Comparison of ENCODE assay signal across 30 cellular contexts in the genomic region with DNA sequence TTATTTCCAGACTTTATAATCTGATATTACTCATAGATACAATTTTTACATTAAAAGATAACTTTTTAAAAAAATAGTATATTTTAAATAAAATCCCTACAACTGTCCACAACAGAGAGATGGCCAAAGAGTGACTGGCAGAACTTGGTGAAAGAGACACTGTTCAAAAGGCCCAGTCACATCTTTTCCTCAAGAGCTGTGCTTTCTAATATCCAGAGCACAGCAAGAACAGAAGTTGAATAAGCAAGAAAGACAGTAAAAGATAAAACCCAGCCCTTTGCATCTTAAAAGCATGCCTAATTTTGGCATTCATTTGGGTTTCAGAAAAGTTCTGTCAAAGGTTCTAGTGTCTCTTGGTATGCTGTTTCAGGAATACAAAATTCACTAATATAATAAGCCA.
"Had no signal": no experiment of that assay in that cellular context is flagged by ENCODE, and none has a peak within 500 bp of the region (broad histone marks: within the 10 kb centered on the region; RNA-seq: fewer than 3 reads in every experiment).

No MANE protein-coding gene starts in this region.

- H3K9me3 Mint-ChIP-seq: activated naive CD4-positive, alpha-beta T cell treated with anti-CD3 and anti-CD28 coated beads, Interleukin-2, amount 50 U/mL, for 24 hours; activated T-cell treated with anti-CD3 and anti-CD28 coated beads, Interleukin-2, amount 50 U/mL, for 4 hours; activated T-helper 2 cell treated with anti-CD3 and anti-CD28 coated beads, Interferon-gamma antibody, Interleukin-2, Interleukin-4, amounts not matched to agents 10 μg/mL and 5 μg/mL and 100 μg/mL, durations not matched to agents 14 hours and 24 hours and 36 hours had no signal

- H3K4me3 Mint-ChIP-seq: activated CD8-positive, alpha-beta T cell treated with anti-CD3 and anti-CD28 coated beads for 36 hours; activated naive CD4-positive, alpha-beta T cell treated with anti-CD3 and anti-CD28 coated beads for 36 hours; activated naive CD4-positive, alpha-beta T cell treated with anti-CD3 and anti-CD28 coated beads, Interleukin-2, amount 50 U/mL, for 24 hours; activated naive CD8-positive, alpha-beta T cell treated with anti-CD3 and anti-CD28 coated beads for 36 hours; activated naive CD8-positive, alpha-beta T cell treated with anti-CD3 and anti-CD28 coated beads, Interleukin-2, amount 50 U/mL, for 24 hours; activated T-cell treated with anti-CD3 and anti-CD28 coated beads, Interleukin-2, amount 50 U/mL, for 4 hours had no signal

- H3K4me3 ChIP-seq: adrenal gland, body of pancreas, cardiac muscle cell, colonic mucosa, esophagus squamous epithelium, gastroesophageal sphincter had no signal

- FAIRE-seq: endometrium, endothelial cell of umbilical vein had no signal

- DNase-seq: activated CD4-positive, alpha-beta T cell treated with anti-CD3 and anti-CD28 coated beads for 4 hours; activated CD4-positive, alpha-beta T cell treated with anti-CD3 and anti-CD28 coated beads, Interleukin-2, amount 50 U/mL, for 1 hour; activated CD4-positive, alpha-beta T cell treated with anti-CD3 and anti-CD28 coated beads, Interleukin-2, amount 50 U/mL, for 48 hours; activated CD4-positive, CD25-positive, alpha-beta regulatory T cell; activated CD4-positive, CD25-positive, alpha-beta regulatory T cell treated with anti-CD3 and anti-CD28 coated beads, Interleukin-2, amount 50 U/mL, for 72 hours; activated CD8-positive, alpha-beta memory T cell treated with anti-CD3 and anti-CD28 coated beads for 24 hours; activated CD8-positive, alpha-beta T cell treated with anti-CD3 and anti-CD28 coated beads for 36 hours; activated effector memory CD4-positive, alpha-beta T cell treated with anti-CD3 and anti-CD28 coated beads, Interleukin-2, amount 50 U/mL, for 16 hours; activated naive CD4-positive, alpha-beta T cell treated with anti-CD3 and anti-CD28 coated beads for 36 hours; activated naive CD8-positive, alpha-beta T cell treated with anti-CD3 and anti-CD28 coated beads for 36 hours; activated naive CD8-positive, alpha-beta T cell treated with anti-CD3 and anti-CD28 coated beads, Interleukin-2, amount 50 U/mL, for 24 hours; activated T-cell treated with anti-CD3 and anti-CD28 coated beads, Interleukin-2, amount 50 U/mL, for 4 hours; adrenal gland; amygdala; aorta; body of pancreas; central memory CD4-positive, alpha-beta T cell; cerebellar nuclear complex; colonic mucosa; effector CD8-positive, alpha-beta T cell; esophagus squamous epithelium; foreskin melanocyte; T-helper 2 cell had no signal

- H3K27ac Mint-ChIP-seq: activated CD8-positive, alpha-beta T cell treated with anti-CD3 and anti-CD28 coated beads for 36 hours; activated naive CD4-positive, alpha-beta T cell treated with anti-CD3 and anti-CD28 coated beads for 36 hours; activated naive CD8-positive, alpha-beta T cell treated with anti-CD3 and anti-CD28 coated beads for 36 hours; activated naive CD8-positive, alpha-beta T cell treated with anti-CD3 and anti-CD28 coated beads, Interleukin-2, amount 50 U/mL, for 24 hours; activated T-helper 2 cell treated with anti-CD3 and anti-CD28 coated beads, Interferon-gamma antibody, Interleukin-2, Interleukin-4, amounts not matched to agents 10 μg/mL and 5 μg/mL and 100 μg/mL, durations not matched to agents 14 hours and 24 hours and 36 hours had no signal

- H3K27me3 Mint-ChIP-seq: activated CD8-positive, alpha-beta T cell treated with anti-CD3 and anti-CD28 coated beads for 36 hours; activated naive CD4-positive, alpha-beta T cell treated with anti-CD3 and anti-CD28 coated beads, Interleukin-2, amount 50 U/mL, for 24 hours; activated naive CD8-positive, alpha-beta T cell treated with anti-CD3 and anti-CD28 coated beads for 36 hours; activated naive CD8-positive, alpha-beta T cell treated with anti-CD3 and anti-CD28 coated beads, Interleukin-2, amount 50 U/mL, for 24 hours had no signal

- H3K9me3 ChIP-seq: adrenal gland, body of pancreas, colonic mucosa, esophagus squamous epithelium, gastroesophageal sphincter had no signal

- H3K36me3 ChIP-seq: adrenal gland, cardiac muscle cell, colonic mucosa, esophagus squamous epithelium, gastroesophageal sphincter had no signal

- H3K27ac ChIP-seq: adrenal gland, body of pancreas, cardiac muscle cell, colonic mucosa, epithelial cell of prostate, esophagus squamous epithelium, gastroesophageal sphincter had no signal

- H3K27me3 ChIP-seq: adrenal gland, body of pancreas, cardiac muscle cell, colonic mucosa, esophagus squamous epithelium, gastroesophageal sphincter had no signal

- ATAC-seq: activated CD8-positive, alpha-beta T cell treated with anti-CD3 and anti-CD28 coated beads for 36 hours; activated naive CD8-positive, alpha-beta T cell treated with anti-CD3 and anti-CD28 coated beads, Interleukin-2, amount 50 U/mL, for 24 hours; activated T-cell treated with anti-CD3 and anti-CD28 coated beads, Interleukin-2, amount 50 U/mL, for 4 hours; body of pancreas; gastroesophageal sphincter had no signal
